ENCODE assay signal across 22 cellular contexts in the genomic region with DNA sequence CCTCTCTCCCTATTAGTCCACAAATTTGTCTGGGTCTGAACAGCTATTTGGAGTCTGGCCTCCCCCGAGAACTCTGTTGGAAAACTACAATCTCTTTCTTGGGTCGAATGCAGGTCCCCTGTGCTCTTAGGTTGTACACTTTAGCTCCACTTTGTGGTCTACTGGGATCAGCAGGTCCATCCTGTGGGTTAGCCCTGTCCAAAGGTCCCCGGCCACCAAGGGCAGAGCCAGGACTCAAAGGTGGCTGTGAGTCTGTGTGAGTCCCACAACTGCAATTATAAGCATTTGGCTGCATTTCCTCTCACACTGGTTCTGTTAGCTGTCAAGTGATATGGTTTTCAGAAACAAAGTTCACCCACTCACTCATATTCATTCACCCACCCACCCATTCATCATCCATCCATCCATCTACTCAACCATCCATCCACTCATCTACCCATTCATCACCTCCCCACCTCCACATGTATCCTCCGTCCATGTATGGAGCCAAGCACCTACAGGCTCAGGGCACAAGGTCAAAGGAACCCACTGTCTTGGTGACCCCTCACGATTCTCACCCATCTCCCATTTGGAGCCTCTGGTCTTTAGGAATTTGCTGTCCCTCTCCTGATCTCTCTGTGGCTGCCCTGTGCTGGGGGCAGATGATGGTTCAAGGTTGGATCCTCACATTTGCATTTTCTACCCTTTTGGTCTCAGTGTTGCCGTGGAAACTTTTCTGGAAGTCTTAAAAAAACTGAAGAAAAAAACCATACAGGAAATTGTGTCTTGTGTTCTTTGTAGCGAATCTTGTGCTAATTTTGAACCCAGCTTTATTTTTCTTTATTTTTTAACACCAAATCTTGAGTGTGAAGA. TPM values are rescaled to one million over a fixed set of nuclear protein-coding genes. Genes with fewer than 3 reads are reported as not detected.
DNase-seq lines count a peak whose midpoint lies in the region; ATAC-seq and TF ChIP-seq lines count a peak whose summit lies in the region.
"Had no signal": no experiment of that assay in that cellular context is flagged by ENCODE, and none has a peak within 500 bp of the region (broad histone marks: within the 10 kb centered on the region; RNA-seq: fewer than 3 reads in every experiment).

No MANE protein-coding gene starts in this region.

- H3K4me1 Mint-ChIP-seq in T-cell (peaks cover 27 to 35% (median 29%) of the 10 kb centered on the region in 3 donors), memory B cell (peaks cover 45% of the 10 kb centered on the region), GM23338 (no peaks in the 10 kb centered on the region; the same call in 2 of the 3 replicates)

- H3K9me3 Mint-ChIP-seq in T-cell (no peaks in the 10 kb centered on the region), memory B cell (no peaks in the 10 kb centered on the region), GM23338 (peaks cover 3% of the 10 kb centered on the region; the same call in 2 of the 3 replicates)

- CTCF ChIA-PET in T-cell (lab: Charles Lee): interaction anchor here in 1 of 2 donors (0.6 kb wide), 1 partner anchor 820 kb away, joined by 3 read pairs; no protein-coding TSS in a partner anchor

- peak overlapping the region in 10 of 11 experiments; percentile 6 to 100 (median 85); a peak in 20 of 22 replicates for H3K27ac ChIP-seq in BLaER1 treated with 17β-estradiol and CSF1 and Interleukin-3, amounts not matched to agents 10 nM and 100 nM
- H3K27ac ChIP-seq in hepatocyte (no peak overlapping the region), GM23338 (ENCODE audit: low read depth) (no peak overlapping the region)
- H3K27ac ChIP-seq: KMS-11, sigmoid colon, thoracic aorta had no signal

- ATAC-seq in T-cell (replicated peaks in 1 of 4) (no peak), memory B cell (ENCODE audit: low read depth) (no peak), HG03175 (IDR thresholded peaks at IDR 0.05; ENCODE audit: unreplicated experiment) (no peak), GM23338 (no peak)

- POLR2A ChIA-PET in T-cell (lab: Charles Lee): no interaction called here

- H3K9me2 ChIP-seq in hepatocyte (replicated peaks; ENCODE audit: insufficient read depth) (no peaks in the 10 kb centered on the region), GM23338 (ENCODE audit: insufficient read depth) (no peaks in the 10 kb centered on the region)

- no peaks in the 10 kb centered on the region for H3F3A ChIP-seq in GM23338 (replicated peaks; ENCODE audit: low read depth)

- peaks cover 0 to 19% (median 0%) of the 10 kb centered on the region in 11 experiments; a peak in 4 of 22 replicates for H3K36me3 ChIP-seq in BLaER1 treated with 17β-estradiol and CSF1 and Interleukin-3, amounts not matched to agents 10 nM and 100 nM
- H3K36me3 ChIP-seq in GM06990 (ENCODE audit: control insufficient read depth, insufficient read depth, low read length) (no peaks in the 10 kb centered on the region), hepatocyte (replicated peaks; ENCODE audit: insufficient read depth, low read depth) (no peaks in the 10 kb centered on the region), GM23338 (ENCODE audit: insufficient read depth) (no peaks in the 10 kb centered on the region)
- H3K36me3 ChIP-seq: sigmoid colon, thoracic aorta had no signal

- DNase-seq in GM06990 (ENCODE audit: extremely low read depth, insufficient read length) (peak; percentile 54), T-cell (no peak), memory B cell (ENCODE audit: low spot score in 2 of 2) (no peak), hepatocyte (ENCODE audit: low spot score) (no peak), GM23338 (ENCODE audit: low spot score) (no peak)
- DNase-seq: activated CD4-positive, CD25-positive, alpha-beta regulatory T cell; activated CD8-positive, alpha-beta memory T cell treated with anti-CD3 and anti-CD28 coated beads, Interleukin-2, amount 50 U/mL, for 48 hours; AML-193; cerebellar nuclear complex; DMS153; effector memory CD4-positive, alpha-beta T cell; head of caudate nucleus; RPMI8226; sigmoid colon; stimulated activated CD4-positive, alpha-beta T cell treated with anti-CD3 and anti-CD28 coated beads, Interleukin-4, amount 100 ng/mL, for 1 hour had no signal

- 93% methylated on average over 7 of the region's 7 CpGs for WGBS in hepatocyte (ENCODE audit: low lambda C conversion rate, missing lambda C conversion rate)

- peaks cover 69 to 100% (median 100%) of the 10 kb centered on the region in 10 experiments for H3K4me1 ChIP-seq in BLaER1 treated with 17β-estradiol and CSF1 and Interleukin-3, amounts not matched to agents 10 nM and 100 nM
- H3K4me1 ChIP-seq in hepatocyte (ENCODE audit: insufficient read depth) (no peaks in the 10 kb centered on the region), GM23338 (ENCODE audit: insufficient read depth) (no peaks in the 10 kb centered on the region)
- H3K4me1 ChIP-seq: sigmoid colon had no signal

- H4K20me1 ChIP-seq in BLaER1 treated with 17β-estradiol and CSF1 and Interleukin-3, amounts not matched to agents 10 nM and 100 nM: no peaks in the 10 kb centered on the region
- no peaks in the 10 kb centered on the region for H4K20me1 ChIP-seq in hepatocyte (ENCODE audit: insufficient read depth, poor library complexity, severe bottlenecking)
- H4K20me1 ChIP-seq in GM23338 (replicated peaks; ENCODE audit: insufficient read depth): no peaks in the 10 kb centered on the region

- no peaks in the 10 kb centered on the region for H3K36me3 Mint-ChIP-seq in T-cell
- no peaks in the 10 kb centered on the region for H3K36me3 Mint-ChIP-seq in memory B cell
- no peaks in the 10 kb centered on the region for H3K36me3 Mint-ChIP-seq in GM23338 (ENCODE audit: low read depth)

- no peak for TF ChIP-seq CTCF in GM06990 (IDR thresholded peaks at IDR 0.05; ENCODE audit: insufficient read depth, low read length, poor library complexity, severe bottlenecking)
- no peak for TF ChIP-seq CTCF in hepatocyte (IDR thresholded peaks at IDR 0.05; ENCODE audit: poor library complexity)
- no peak for TF ChIP-seq CTCF in GM23338 (conservative IDR thresholded peaks at IDR 0.05; ENCODE audit: low read depth in 2 of 2)

- peaks cover 0 to 19% (median 0%) of the 10 kb centered on the region in 11 experiments; a peak in 6 of 22 replicates for H3K9me3 ChIP-seq in BLaER1 treated with 17β-estradiol and CSF1 and Interleukin-3, amounts not matched to agents 10 nM and 100 nM (replicated peaks in 1 of 11)
- H3K9me3 ChIP-seq in hepatocyte (ENCODE audit: low read depth): no peaks in the 10 kb centered on the region
- H3K9me3 ChIP-seq: sigmoid colon, thoracic aorta had no signal

- H3K4me3 ChIP-seq in BLaER1 treated with 17β-estradiol and CSF1 and Interleukin-3, amounts not matched to agents 10 nM and 100 nM: peak overlapping the region in 7 of 10 experiments; percentile 24 to 55 (median 39); a peak in 11 of 20 replicates
- H3K4me3 ChIP-seq in GM06990 (replicated peaks; ENCODE audit: low read depth, low read length) (peak overlapping the region; percentile 48), hepatocyte (no peak overlapping the region), GM23338 (no peak overlapping the region)
- H3K4me3 ChIP-seq: sigmoid colon, thoracic aorta had no signal

- H2AFZ ChIP-seq in hepatocyte (no peak overlapping the region), GM23338 (no peak overlapping the region)

- peak overlapping the region; percentile 58 to 73 for H3K27ac Mint-ChIP-seq in T-cell
- H3K27ac Mint-ChIP-seq in memory B cell: peak overlapping the region; percentile 89
- H3K27ac Mint-ChIP-seq in GM23338: no peak overlapping the region

- H3K9ac ChIP-seq in BLaER1 treated with 17β-estradiol and CSF1 and Interleukin-3, amounts not matched to agents 10 nM and 100 nM: peak overlapping the region in 10 of 11 experiments; percentile 54 to 82 (median 74); a peak in 21 of 22 replicates
- H3K9ac ChIP-seq: KMS-11 had no signal

- peak overlapping the region; percentile 73 to 96 (median 89) for H3K4me2 ChIP-seq in BLaER1 treated with 17β-estradiol and CSF1 and Interleukin-3, amounts not matched to agents 10 nM and 100 nM
- no peak overlapping the region for H3K4me2 ChIP-seq in hepatocyte
- no peak overlapping the region for H3K4me2 ChIP-seq in GM23338
- H3K4me2 ChIP-seq: KMS-11 had no signal

- H3K27me3 Mint-ChIP-seq in T-cell (peaks cover 0 to 11% of the 10 kb centered on the region in 2 donors), memory B cell (no peaks in the 10 kb centered on the region), GM23338 (ENCODE audit: insufficient read depth, low read depth, poor library complexity) (peaks cover 12% of the 10 kb centered on the region)

- H3K4me3 Mint-ChIP-seq in T-cell: peak overlapping the region in 2 of 3 donors; percentile 48 to 78
- peak overlapping the region; percentile 83 for H3K4me3 Mint-ChIP-seq in memory B cell
- H3K4me3 Mint-ChIP-seq in GM23338: no peak overlapping the region

- H3K79me2 ChIP-seq in hepatocyte: no peaks in the 10 kb centered on the region
- no peaks in the 10 kb centered on the region for H3K79me2 ChIP-seq in GM23338 (replicated peaks; ENCODE audit: insufficient read depth)

- 0 out of 22 replicates have a peak, but pooled peaks cover 0 to 3% (median 0%) of the 10 kb centered on the region in 11 experiments for H3K27me3 ChIP-seq in BLaER1 treated with 17β-estradiol and CSF1 and Interleukin-3, amounts not matched to agents 10 nM and 100 nM
- H3K27me3 ChIP-seq in GM06990 (replicated peaks; ENCODE audit: control insufficient read depth, insufficient read depth, low read length): no peaks in the 10 kb centered on the region
- H3K27me3 ChIP-seq in hepatocyte: no peaks in the 10 kb centered on the region
- no peaks in the 10 kb centered on the region for H3K27me3 ChIP-seq in GM23338 (ENCODE audit: insufficient read depth)

RNA-seq across cellular contexts. Expression of a gene that starts 45.8 kb away (rescaled TPM):
- total RNA-seq in T-cell: 10 to 100 TPM in 3 of 5 donors, 1 to 10 TPM in 2; 7.7 to 17.0 (median 10.3) TPM
- total RNA-seq in hepatocyte: 7.2 and 8.4 TPM in 2 replicates
- 4.7 and 6.9 TPM in 2 replicates for polyA plus RNA-seq in hepatocyte
- 1.4 and 2.8 TPM in 2 replicates for total RNA-seq in GM23338 (2014; rRNA removed; shearing (Covaris generic))
- 0.47 and 1.3 TPM in 2 replicates for polyA plus RNA-seq in GM23338 (2016; fragmentation: Nextera tagmentation; extraction: Ambion mirVana)
- total RNA-seq: fibroblast of lung, osteocyte had no signal
- polyA plus RNA-seq: keratinocyte had no signal

Comparison
In these comparisons a context has a peak if more than half of its experiments do, and no peak if none do; other contexts are left out.
1. H3K27ac ChIP-seq: peak in BLaER1 treated with 17β-estradiol and CSF1 and Interleukin-3, amounts not matched to agents 10 nM and 100 nM (10 of 11); none in hepatocyte (single experiment) and GM23338 (single experiment).
2. H3K4me2 ChIP-seq: peak in BLaER1 treated with 17β-estradiol and CSF1 and Interleukin-3, amounts not matched to agents 10 nM and 100 nM (11 of 11); none in hepatocyte (single experiment) and GM23338 (single experiment).
3. H3K4me3 ChIP-seq: peak in BLaER1 treated with 17β-estradiol and CSF1 and Interleukin-3, amounts not matched to agents 10 nM and 100 nM (7 of 10) and GM06990 (single experiment); none in hepatocyte (single experiment) and GM23338 (single experiment).